Comparison of ENCODE assay signal across 9 cellular contexts in the genomic region with DNA sequence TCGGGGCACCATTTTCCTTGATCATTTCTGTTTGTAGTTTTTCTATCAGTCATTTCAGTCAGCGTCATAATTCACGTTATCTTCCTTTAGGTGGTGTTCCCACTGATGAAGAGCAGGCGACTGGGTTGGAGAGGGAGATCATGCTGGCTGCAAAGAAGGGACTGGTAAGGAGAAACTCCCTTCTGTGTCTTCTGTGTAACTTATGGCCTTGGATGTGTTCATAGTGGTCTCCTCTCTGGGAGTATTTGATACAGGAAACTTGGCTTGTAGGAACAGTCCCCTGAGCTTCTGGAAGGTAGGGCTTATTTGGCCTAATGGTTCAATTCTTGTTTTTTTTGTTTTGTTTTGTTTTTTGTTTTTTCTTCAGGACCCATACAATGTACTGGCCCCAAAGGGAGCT. TPM values are rescaled to one million over a fixed set of nuclear protein-coding genes. Genes with fewer than 3 reads are reported as not detected.
DNase-seq lines count a peak whose midpoint lies in the region; ATAC-seq and TF ChIP-seq lines count a peak whose summit lies in the region.
"Had no signal": no experiment of that assay in that cellular context is flagged by ENCODE, and none has a peak within 500 bp of the region (broad histone marks: within the 10 kb centered on the region; RNA-seq: fewer than 3 reads in every experiment).

No MANE protein-coding gene starts in this region.

- WGBS in thymus = 95% methylated on average over 4 of the region's 4 CpGs

- DNase-seq in activated CD4-positive, alpha-beta T cell treated with anti-CD3 and anti-CD28 coated beads, Interleukin-2, amount 10 ng/mL, durations not matched to agents 7 days and 5 days = no peak
- no peak for DNase-seq in activated CD4-positive, alpha-beta T cell treated with anti-CD3 and anti-CD28 coated beads for 48 hours
- DNase-seq in activated naive CD8-positive, alpha-beta T cell treated with anti-CD3 and anti-CD28 coated beads, Interleukin-2, amount 10 ng/mL, durations not matched to agents 7 days and 5 days = no peak
- DNase-seq in left lung (no peak), SIG-M5 treated with dmso at 0.1 percent for 504 hours (lab: John Stamatoyannopoulos, UW; ENCODE audit: unreplicated experiment) (no peak)
- no peak for DNase-seq in stimulated activated naive CD4-positive, alpha-beta T cell (lab: John Stamatoyannopoulos, UW)
- DNase-seq: WERI-Rb-1 had no signal

- intact Hi-C loops in left lung (cut with DNase I) = no loop called here

- peak overlapping the region; percentile 94 for H3K27ac Mint-ChIP-seq in activated CD4-positive, alpha-beta T cell treated with anti-CD3 and anti-CD28 coated beads, Interleukin-2, amount 10 ng/mL, durations not matched to agents 7 days and 5 days
- H3K27ac Mint-ChIP-seq in activated naive CD8-positive, alpha-beta T cell treated with anti-CD3 and anti-CD28 coated beads, Interleukin-2, amount 10 ng/mL, durations not matched to agents 7 days and 5 days = peak overlapping the region; percentile 95

- TF ChIP-seq CTCF in left lung (IDR thresholded peaks at IDR 0.05) = no peak

- H3K4me1 ChIP-seq in left lung (peaks cover 6 to 21% of the 10 kb centered on the region in 2 donors), thymus (ENCODE audit: control insufficient read depth, insufficient read depth, low read length) (peaks cover 6% of the 10 kb centered on the region)

- H3K36me3 Mint-ChIP-seq in activated CD4-positive, alpha-beta T cell treated with anti-CD3 and anti-CD28 coated beads, Interleukin-2, amount 10 ng/mL, durations not matched to agents 7 days and 5 days (ENCODE audit: low read depth) = peaks cover 26% of the 10 kb centered on the region
- H3K36me3 Mint-ChIP-seq in activated naive CD8-positive, alpha-beta T cell treated with anti-CD3 and anti-CD28 coated beads, Interleukin-2, amount 10 ng/mL, durations not matched to agents 7 days and 5 days = peaks cover 22% of the 10 kb centered on the region

- H3K36me3 ChIP-seq in left lung = peaks cover 0 to 36% of the 10 kb centered on the region in 2 donors
- peaks cover 27% of the 10 kb centered on the region for H3K36me3 ChIP-seq in thymus (ENCODE audit: control insufficient read depth, insufficient read depth)

- peak overlapping the region; percentile 88 to 96 for H3K4me3 ChIP-seq in left lung
- H3K4me3 ChIP-seq in thymus (ENCODE audit: low read length) = peak overlapping the region; percentile 79

- peak overlapping the region; percentile 82 for H3K4me3 Mint-ChIP-seq in activated CD4-positive, alpha-beta T cell treated with anti-CD3 and anti-CD28 coated beads, Interleukin-2, amount 10 ng/mL, durations not matched to agents 7 days and 5 days
- H3K4me3 Mint-ChIP-seq in activated naive CD8-positive, alpha-beta T cell treated with anti-CD3 and anti-CD28 coated beads, Interleukin-2, amount 10 ng/mL, durations not matched to agents 7 days and 5 days = peak overlapping the region; percentile 94

- H3K27ac ChIP-seq in left lung (peak overlapping the region in 1 of 2 donors; percentile 94), thymus (ENCODE audit: low read depth) (no peak overlapping the region)

- H3K27me3 Mint-ChIP-seq in activated CD4-positive, alpha-beta T cell treated with anti-CD3 and anti-CD28 coated beads, Interleukin-2, amount 10 ng/mL, durations not matched to agents 7 days and 5 days = peaks cover 3% of the 10 kb centered on the region
- peaks cover 2% of the 10 kb centered on the region for H3K27me3 Mint-ChIP-seq in activated naive CD8-positive, alpha-beta T cell treated with anti-CD3 and anti-CD28 coated beads, Interleukin-2, amount 10 ng/mL, durations not matched to agents 7 days and 5 days

- H3K27me3 ChIP-seq in left lung (no peaks in the 10 kb centered on the region), thymus (ENCODE audit: control insufficient read depth, insufficient read depth) (no peaks in the 10 kb centered on the region)

- no peaks in the 10 kb centered on the region for H3K9me3 Mint-ChIP-seq in activated CD4-positive, alpha-beta T cell treated with anti-CD3 and anti-CD28 coated beads, Interleukin-2, amount 10 ng/mL, durations not matched to agents 7 days and 5 days
- H3K9me3 Mint-ChIP-seq in activated naive CD8-positive, alpha-beta T cell treated with anti-CD3 and anti-CD28 coated beads, Interleukin-2, amount 10 ng/mL, durations not matched to agents 7 days and 5 days = no peaks in the 10 kb centered on the region

- CTCF ChIA-PET in activated CD4-positive, alpha-beta T cell treated with anti-CD3 and anti-CD28 coated beads, Interleukin-2, amount 10 ng/mL, durations not matched to agents 7 days and 5 days (lab: Charles Lee) = interaction anchor here (0.6 to 7.8 kb wide), 4 partner anchors 14 to 56 kb away, joined by 3 to 75 read pairs (median 6); a partner anchor contains a TSS

- peaks cover 20% of the 10 kb centered on the region for H3K4me1 Mint-ChIP-seq in activated CD4-positive, alpha-beta T cell treated with anti-CD3 and anti-CD28 coated beads, Interleukin-2, amount 10 ng/mL, durations not matched to agents 7 days and 5 days
- H3K4me1 Mint-ChIP-seq in activated naive CD8-positive, alpha-beta T cell treated with anti-CD3 and anti-CD28 coated beads, Interleukin-2, amount 10 ng/mL, durations not matched to agents 7 days and 5 days = peaks cover 18% of the 10 kb centered on the region

- POLR2A ChIA-PET in activated CD4-positive, alpha-beta T cell treated with anti-CD3 and anti-CD28 coated beads, Interleukin-2, amount 10 ng/mL, durations not matched to agents 7 days and 5 days (lab: Charles Lee) = interaction anchor here (0.9 kb wide), 1 partner anchor 13 kb away, joined by 4 read pairs; no protein-coding TSS in a partner anchor
- POLR2A ChIA-PET in activated naive CD8-positive, alpha-beta T cell treated with anti-CD3 and anti-CD28 coated beads, Interleukin-2, amount 10 ng/mL, durations not matched to agents 7 days and 5 days (lab: Charles Lee) = interaction anchor here (0.8 to 10.0 kb wide), 4 partner anchors 10 to 71 kb away, joined by 4 to 184 read pairs (median 10); a partner anchor contains a TSS

- H3K9me3 ChIP-seq in left lung = no peaks in the 10 kb centered on the region
- H3K9me3 ChIP-seq in thymus (ENCODE audit: control insufficient read depth) = no peaks in the 10 kb centered on the region

- ATAC-seq in activated naive CD8-positive, alpha-beta T cell treated with anti-CD3 and anti-CD28 coated beads, Interleukin-2, amount 10 ng/mL, durations not matched to agents 7 days and 5 days (ENCODE audit: low read depth) = no peak
- ATAC-seq in left lung (no peak), HG03432 (IDR thresholded peaks at IDR 0.05; ENCODE audit: unreplicated experiment) (no peak)

RNA-seq across cellular contexts. Expression of a gene that starts 1.1 kb away (rescaled TPM):
- total RNA-seq in activated CD4-positive, alpha-beta T cell treated with anti-CD3 and anti-CD28 coated beads, Interleukin-2, amount 10 ng/mL, durations not matched to agents 7 days and 5 days = 100 to 1,000 TPM; 183 to 196 TPM
- 100 to 1,000 TPM; 190 to 192 TPM for total RNA-seq in activated naive CD8-positive, alpha-beta T cell treated with anti-CD3 and anti-CD28 coated beads, Interleukin-2, amount 10 ng/mL, durations not matched to agents 7 days and 5 days
- 100 to 1,000 TPM; 167 to 173 TPM for total RNA-seq in left lung
- polyA plus RNA-seq in thymus = 247 TPM

RNA-seq across cellular contexts. Expression of a gene that starts 16.9 kb away (rescaled TPM):
- total RNA-seq in activated CD4-positive, alpha-beta T cell treated with anti-CD3 and anti-CD28 coated beads, Interleukin-2, amount 10 ng/mL, durations not matched to agents 7 days and 5 days = 10 to 100 TPM; 62.9 to 68.3 TPM
- total RNA-seq in activated naive CD8-positive, alpha-beta T cell treated with anti-CD3 and anti-CD28 coated beads, Interleukin-2, amount 10 ng/mL, durations not matched to agents 7 days and 5 days = 10 to 100 TPM; 96.2 to 98.7 TPM
- total RNA-seq in left lung = 10 to 100 TPM; 58.0 to 67.2 TPM
- 73.2 TPM for polyA plus RNA-seq in thymus

RNA-seq across cellular contexts. Expression of a gene that starts 22.5 kb away (rescaled TPM):
- 1 to 10 TPM; 7.2 to 7.4 TPM for total RNA-seq in activated CD4-positive, alpha-beta T cell treated with anti-CD3 and anti-CD28 coated beads, Interleukin-2, amount 10 ng/mL, durations not matched to agents 7 days and 5 days
- 1 to 10 TPM; 6.9 to 8.8 TPM for total RNA-seq in activated naive CD8-positive, alpha-beta T cell treated with anti-CD3 and anti-CD28 coated beads, Interleukin-2, amount 10 ng/mL, durations not matched to agents 7 days and 5 days
- total RNA-seq in left lung = 1 to 10 TPM; 7.6 to 8.9 TPM
- 13.1 TPM for polyA plus RNA-seq in thymus

RNA-seq across cellular contexts. Expression of a gene that starts 57.3 kb away (rescaled TPM):
- 10 to 100 TPM; 47.5 to 55.1 TPM for total RNA-seq in activated CD4-positive, alpha-beta T cell treated with anti-CD3 and anti-CD28 coated beads, Interleukin-2, amount 10 ng/mL, durations not matched to agents 7 days and 5 days
- 10 to 100 TPM; 58.3 to 59.5 TPM for total RNA-seq in activated naive CD8-positive, alpha-beta T cell treated with anti-CD3 and anti-CD28 coated beads, Interleukin-2, amount 10 ng/mL, durations not matched to agents 7 days and 5 days
- total RNA-seq in left lung = 10 to 100 TPM; 15.9 to 16.6 TPM
- polyA plus RNA-seq in thymus = 47.6 TPM
